8 cellular contexts compared by ENCODE assay signal in genomic region chr22:31661851-31662667, GRCh38. TPM values are rescaled to one million over a fixed set of nuclear protein-coding genes. Genes with fewer than 3 reads are reported as not detected.
DNase-seq lines count a peak whose midpoint lies in the region; ATAC-seq, FAIRE-seq and TF ChIP-seq lines count a peak whose summit lies in the region.

Gene PISD (minus strand): TSS chr22:31662215. CDS start chr22:31662208, 7 bp downstream.

- H2AFZ ChIP-seq in ACC112 (ENCODE audit: low read length, unreplicated experiment), result peak within 1 kb of the TSS; percentile 49
- H2AFZ ChIP-seq in smooth muscle cell (ENCODE audit: low read depth), result peak within 1 kb of the TSS; percentile 83

- H3K27me3 ChIP-seq in ACC112 (ENCODE audit: insufficient read depth, low read length) (no peaks in the 10 kb centered on the region), bronchial epithelial cell (ENCODE audit: control insufficient read depth, insufficient read depth, low read length) (no peaks in the 10 kb centered on the region), smooth muscle cell (ENCODE audit: low read depth) (no peaks in the 10 kb centered on the region)

- peaks cover 6% of the 10 kb centered on the region for H3K4me1 ChIP-seq in ACC112 (ENCODE audit: control insufficient read depth, insufficient read depth, low read length, unreplicated experiment)
- peaks cover 6% of the 10 kb centered on the region for H3K4me1 ChIP-seq in smooth muscle cell (ENCODE audit: low read depth)

- peaks cover 8% of the 10 kb centered on the region for H4K20me1 ChIP-seq in smooth muscle cell (ENCODE audit: low read depth)

- no peak for TF ChIP-seq CTCF in WI38 (IDR thresholded peaks at IDR 0.05; ENCODE audit: low read depth, low read length)
- no peak for TF ChIP-seq CTCF in bronchial epithelial cell (IDR thresholded peaks at IDR 0.05; ENCODE audit: insufficient read depth, low read length, severe bottlenecking)
- TF ChIP-seq CTCF in smooth muscle cell (IDR thresholded peaks at IDR 0.05; ENCODE audit: borderline replicate concordance, insufficient read depth, poor library complexity, severe bottlenecking), result no peak

- H3K9me3 ChIP-seq in smooth muscle cell (replicated peaks; ENCODE audit: low read depth), result no peaks in the 10 kb centered on the region

- 3% methylated on average over 52 of the region's 52 CpGs for WGBS in smooth muscle cell (ENCODE audit: low lambda C conversion rate)

- ATAC-seq in GM18870 (IDR thresholded peaks at IDR 0.05; ENCODE audit: unreplicated experiment) (peak; percentile 61), HG03135 (IDR thresholded peaks at IDR 0.05; ENCODE audit: unreplicated experiment) (peak; percentile 86)

- FAIRE-seq in bronchial epithelial cell (lab: Jason Lieb, UNC), result peak; percentile 28

- peak within 1 kb of the TSS; percentile 94 for H3K4me2 ChIP-seq in smooth muscle cell

- H3K36me3 ChIP-seq in ACC112 (ENCODE audit: insufficient read depth, low read length) (no peaks in the 10 kb centered on the region), bronchial epithelial cell (ENCODE audit: control insufficient read depth, insufficient read depth, low read length) (peaks cover 1% of the 10 kb centered on the region), smooth muscle cell (ENCODE audit: low read depth) (no peaks in the 10 kb centered on the region)

- H3K27ac ChIP-seq in ACC112 (ENCODE audit: low read depth, low read length) (peak within 1 kb of the TSS; percentile 88), smooth muscle cell (ENCODE audit: low read depth) (peak within 1 kb of the TSS; percentile 87)

- H3K9ac ChIP-seq in smooth muscle cell (ENCODE audit: low read depth), result peak within 1 kb of the TSS; percentile 91

- no peaks in the 10 kb centered on the region for H3F3A ChIP-seq in smooth muscle cell (ENCODE audit: low read depth)

- H3K79me2 ChIP-seq in ACC112 (ENCODE audit: control insufficient read depth, insufficient read depth, low read length, unreplicated experiment), result peaks cover 35% of the 10 kb centered on the region
- peaks cover 45% of the 10 kb centered on the region for H3K79me2 ChIP-seq in smooth muscle cell (ENCODE audit: low read depth)

- DNase-seq in NCI-H2227 (lab: John Stamatoyannopoulos, UW; ENCODE audit: unreplicated experiment) (peak; percentile 97), bronchial epithelial cell (ENCODE audit: low read depth) (peak; percentile 97), iPS-NIHi11 (ENCODE audit: low spot score) (peak; percentile 97), smooth muscle cell (lab: John Stamatoyannopoulos, UW; ENCODE audit: unreplicated experiment) (peak; percentile 74)

- peak within 1 kb of the TSS; percentile 87 for H3K4me3 ChIP-seq in ACC112 (ENCODE audit: low read depth, low read length)
- peak within 1 kb of the TSS; percentile 85 for H3K4me3 ChIP-seq in WI38 (ENCODE audit: low read depth, low read length)
- H3K4me3 ChIP-seq in bronchial epithelial cell (ENCODE audit: low read depth, low read length), result peak within 1 kb of the TSS; percentile 61
- H3K4me3 ChIP-seq in smooth muscle cell, result peak within 1 kb of the TSS; percentile 87

RNA-seq across cellular contexts. Expression of gene PISD, which starts in this region (rescaled TPM):
- total RNA-seq in bronchial epithelial cell (21.9 and 28.7 TPM in 2 replicates), smooth muscle cell (15.3 and 21.1 TPM in 2 replicates)
- 31.6 and 33.1 TPM in 2 replicates for polyA plus RNA-seq in smooth muscle cell

Comparison
In these comparisons a context has a peak if more than half of its experiments do, and no peak if none do; other contexts are left out.
1. Peak in every context shown above with its lines: DNase-seq, ATAC-seq, H3K4me3 ChIP-seq and H3K27ac ChIP-seq.